In the genomic region with DNA sequence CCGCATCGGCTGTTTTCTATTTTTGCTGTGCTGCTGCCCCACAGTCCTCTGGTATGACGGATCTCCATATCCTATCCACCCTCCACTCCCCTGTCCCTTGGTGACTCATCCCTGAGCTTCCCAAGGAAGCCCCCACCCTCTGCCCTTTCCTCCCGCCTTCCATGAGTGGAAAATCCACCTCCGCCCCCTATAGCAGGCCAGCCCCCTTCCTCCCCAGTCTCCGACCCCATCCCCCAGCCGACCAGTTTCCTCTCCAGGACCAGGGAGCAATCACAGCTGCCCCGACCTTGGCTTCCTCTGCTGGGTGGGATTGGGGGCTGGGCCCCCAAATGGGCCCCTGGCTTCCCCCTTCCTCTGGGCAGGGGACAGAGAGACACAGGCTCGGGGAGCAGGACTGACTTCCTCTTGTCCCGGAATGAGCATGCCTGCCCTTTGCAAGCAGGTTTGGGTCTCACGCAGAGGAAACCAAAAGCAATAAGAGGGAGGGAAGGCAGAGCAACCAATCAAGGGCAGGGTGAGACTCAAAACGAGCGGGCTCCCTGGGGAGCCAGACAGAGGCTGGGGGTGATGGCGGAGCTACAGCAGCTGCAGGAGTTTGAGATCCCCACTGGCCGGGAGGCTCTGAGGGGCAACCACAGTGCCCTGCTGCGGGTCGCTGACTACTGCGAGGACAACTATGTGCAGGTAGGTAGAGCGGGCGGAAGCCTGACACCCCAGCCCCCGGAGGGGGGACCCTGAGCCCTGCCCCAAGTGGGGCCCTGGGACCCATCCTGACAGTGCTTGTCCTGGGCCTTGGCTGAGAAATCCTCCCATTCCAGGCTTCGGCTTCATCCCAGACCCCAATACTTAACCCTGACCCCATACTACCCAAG, we compare ENCODE assay signal across 8 cellular contexts. TPM values are rescaled to one million over a fixed set of nuclear protein-coding genes. Genes with fewer than 3 reads are reported as not detected.
A peak's percentile ranks its signal among the peaks of the same experiment; 100 is the strongest.
DNase-seq lines count a peak whose midpoint lies in the region; ATAC-seq, FAIRE-seq and TF ChIP-seq lines count a peak whose summit lies in the region.

A gene with protein sequence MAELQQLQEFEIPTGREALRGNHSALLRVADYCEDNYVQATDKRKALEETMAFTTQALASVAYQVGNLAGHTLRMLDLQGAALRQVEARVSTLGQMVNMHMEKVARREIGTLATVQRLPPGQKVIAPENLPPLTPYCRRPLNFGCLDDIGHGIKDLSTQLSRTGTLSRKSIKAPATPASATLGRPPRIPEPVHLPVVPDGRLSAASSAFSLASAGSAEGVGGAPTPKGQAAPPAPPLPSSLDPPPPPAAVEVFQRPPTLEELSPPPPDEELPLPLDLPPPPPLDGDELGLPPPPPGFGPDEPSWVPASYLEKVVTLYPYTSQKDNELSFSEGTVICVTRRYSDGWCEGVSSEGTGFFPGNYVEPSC (plus strand): TSS at position 550 of the 872 bp plus-strand sequence. CDS start 18 bp downstream, at position 568.
A gene (minus strand): TSS at position 417 of the 872 bp plus-strand sequence. CDS start 3,152 bp downstream, outside the sequence.

- H3K27me3 ChIP-seq in OCI-LY1 (ENCODE audit: insufficient read depth, low read length), result no peaks in the 10 kb centered on the region

- H3K9me2 ChIP-seq in OCI-LY1 (ENCODE audit: low read depth, low read length), result no peaks in the 10 kb centered on the region

- FAIRE-seq in kidney (lab: Jason Lieb, UNC), result no peak

- H4K20me1 ChIP-seq in OCI-LY1 (ENCODE audit: insufficient read depth, low read length), result no peaks in the 10 kb centered on the region

- TF ChIP-seq CTCF in OCI-LY1 (IDR thresholded peaks at IDR 0.05; ENCODE audit: low read length) (no peak), kidney (IDR thresholded peaks at IDR 0.05; ENCODE audit: borderline replicate concordance, extremely low read depth, insufficient read depth) (no peak)

- TF ChIP-seq POLR2A in GM15510 (IDR thresholded peaks at IDR 0.05; ENCODE audit: borderline replicate concordance, extremely low read depth, insufficient read length), result peak; percentile 98

- peak; percentile 72 for DNase-seq in activated naive CD4-positive, alpha-beta T cell treated with anti-CD3 and anti-CD28 coated beads, Interleukin-2, amount 50 U/mL, for 16 hours
- peak; percentile 83 for DNase-seq in kidney
- DNase-seq in stimulated activated CD4-positive, alpha-beta T cell treated with anti-CD3 and anti-CD28 coated beads, TNF-alpha, amount 100 ng/mL, for 24 hours (ENCODE audit: low read depth in 3 of 3), result peak; percentile 38 to 66 (median 40)
- DNase-seq in NCI-H1092 (lab: John Stamatoyannopoulos, UW), result no peak
- DNase-seq in NCI-H446 (lab: John Stamatoyannopoulos, UW), result no peak

- no peak within 1 kb of the TSS for H2AFZ ChIP-seq in OCI-LY1 (ENCODE audit: low read length)

- H3K4me1 ChIP-seq in OCI-LY1 (ENCODE audit: insufficient read depth, low read length, severe bottlenecking), result peaks cover 62% of the 10 kb centered on the region
- H3K4me1 ChIP-seq in kidney (ENCODE audit: control insufficient read depth in 1 of 2, insufficient read depth in 1 of 2, low read depth in 1 of 2, low read length in 2 of 2), result peaks cover 8 to 15% of the 10 kb centered on the region in 2 donors

- H3K4me3 ChIP-seq in OCI-LY1 (ENCODE audit: low read depth, low read length, poor library complexity, severe bottlenecking) (peak within 1 kb of the TSS; percentile 73), kidney (ENCODE audit: low read length in 2 of 2) (peak within 1 kb of the TSS; percentile 60 to 61)

- peak within 1 kb of the TSS; percentile 93 for H3K27ac ChIP-seq in OCI-LY1 (ENCODE audit: low read depth, low read length, poor library complexity, severe bottlenecking)
- H3K27ac ChIP-seq in kidney (ENCODE audit: low read depth in 2 of 2, low read length in 2 of 2), result peak within 1 kb of the TSS; percentile 61 to 84

- intact Hi-C loops in kidney (cut with DNase I), result no loop called here

- no peaks in the 10 kb centered on the region for H3K9me3 ChIP-seq in OCI-LY1 (ENCODE audit: low read length)
- no peaks in the 10 kb centered on the region for H3K9me3 ChIP-seq in kidney (ENCODE audit: control insufficient read depth in 1 of 2, low read length in 2 of 2)

- 0 out of 2 replicates have a peak, but pooled peaks cover 3% of the 10 kb centered on the region for H3K79me2 ChIP-seq in OCI-LY1 (ENCODE audit: insufficient read depth, low read length)

- peak within 1 kb of the TSS; percentile 81 for H3K9ac ChIP-seq in OCI-LY1 (ENCODE audit: low read length)
- peak within 1 kb of the TSS; percentile 19 to 75 for H3K9ac ChIP-seq in kidney (ENCODE audit: low read length in 2 of 2)

- H3F3A ChIP-seq in OCI-LY1 (ENCODE audit: insufficient read depth, low read length), result 0 out of 2 replicates have a peak, but pooled peaks cover 6% of the 10 kb centered on the region

- H3K36me3 ChIP-seq in OCI-LY1 (ENCODE audit: insufficient read depth, low read length) (peaks cover 4% of the 10 kb centered on the region; the same call in 1 of the 2 replicates), kidney (ENCODE audit: control insufficient read depth in 1 of 2, insufficient read depth in 2 of 2, low read length in 2 of 2) (no peaks in the 10 kb centered on the region)

- H3K4me2 ChIP-seq in OCI-LY1 (ENCODE audit: low read length), result peak within 1 kb of the TSS; percentile 94

- ATAC-seq in HG02588 (IDR thresholded peaks at IDR 0.05; ENCODE audit: unreplicated experiment), result peak; percentile 81

RNA-seq across cellular contexts. Expression of the first gene that starts in this region (rescaled TPM):
- 18.3 TPM for total RNA-seq in kidney
- 17.1 TPM for polyA plus RNA-seq in kidney (ENCODE audit: insufficient read depth, low read depth, low replicate concordance)

RNA-seq across cellular contexts. Expression of the second gene that starts in this region (rescaled TPM):
- 4.7 TPM for total RNA-seq in kidney
- polyA plus RNA-seq in kidney (ENCODE audit: insufficient read depth, low read depth, low replicate concordance), result 8.3 TPM

Comparison
In these comparisons a context has a peak if more than half of its experiments do, and no peak if none do; other contexts are left out.
1. DNase-seq: peak in activated naive CD4-positive, alpha-beta T cell treated with anti-CD3 and anti-CD28 coated beads, Interleukin-2, amount 50 U/mL, for 16 hours (single experiment), kidney (single experiment) and stimulated activated CD4-positive, alpha-beta T cell treated with anti-CD3 and anti-CD28 coated beads, TNF-alpha, amount 100 ng/mL, for 24 hours (3 of 3); none in NCI-H1092 (single experiment) and NCI-H446 (0 of 2).